Comparison of ENCODE assay signal across 25 cellular contexts in genomic region chr4:73714647-73715046, GRCh38. TPM values are rescaled to one million over a fixed set of nuclear protein-coding genes. Genes with fewer than 3 reads are reported as not detected.
DNase-seq lines count a peak whose midpoint lies in the region; ATAC-seq, FAIRE-seq and TF ChIP-seq lines count a peak whose summit lies in the region.
"Had no signal": no experiment of that assay in that cellular context is flagged by ENCODE, and none has a peak within 500 bp of the region (broad histone marks: within the 10 kb centered on the region; RNA-seq: fewer than 3 reads in every experiment).

No MANE protein-coding gene starts in this region.

- no peak overlapping the region for H3K56ac ChIP-seq in IMR-90 (ENCODE audit: extremely low read depth, insufficient read depth, low read length)

- no CpG with 5 or more reads among the region's 2 CpGs for WGBS in IMR-90 (ENCODE audit: extremely low coverage in 2 of 2, insufficient read length in 1 of 2), 2 experiments
- WGBS in K562 (ENCODE audit: insufficient coverage, low coverage, missing lambda C conversion rate) = 58% methylated on average over 2 of the region's 2 CpGs
- 88 to 96% (median 92%) methylated on average over 2 of the region's 2 CpGs for WGBS in small intestine, 3 donors

- H4K91ac ChIP-seq in IMR-90 (ENCODE audit: insufficient read depth, low read depth, low read length) = no peak overlapping the region

- dilution Hi-C loops in IMR-90 (cut with HindIII; ENCODE audit: low sequenced_read_pairs, unreplicated experiment) = no loop called here

- H3K36me3 ChIP-seq in IMR-90 (ENCODE audit: control insufficient read depth, insufficient read depth, low read length) (no peaks in the 10 kb centered on the region), K562 (ENCODE audit: control insufficient read depth, insufficient read depth, low read length) (no peaks in the 10 kb centered on the region), kidney (ENCODE audit: control insufficient read depth in 1 of 2, insufficient read depth in 2 of 2, low read length in 2 of 2) (no peaks in the 10 kb centered on the region), small intestine (ENCODE audit: control insufficient read depth in 2 of 2, insufficient read depth in 2 of 2, low read length in 2 of 2) (no peaks in the 10 kb centered on the region)
- H3K36me3 ChIP-seq: BE2C; BLaER1 treated with 17β-estradiol and CSF1 and Interleukin-3, amounts not matched to agents 10 nM and 100 nM had no signal

- no peaks in the 10 kb centered on the region for H4K20me1 ChIP-seq in IMR-90 (ENCODE audit: insufficient read depth, low read length)
- no peaks in the 10 kb centered on the region for H4K20me1 ChIP-seq in K562 (replicated peaks; ENCODE audit: control insufficient read depth, insufficient read depth, low read length)
- H4K20me1 ChIP-seq: BLaER1 treated with 17β-estradiol and CSF1 and Interleukin-3, amounts not matched to agents 10 nM and 100 nM had no signal

- no peak for TF ChIP-seq CTCF in IMR-90 (conservative IDR thresholded peaks at IDR 0.05; ENCODE audit: low read depth, low read length)
- TF ChIP-seq CTCF in K562 (IDR thresholded peaks at IDR 0.05 in 2 of 3, conservative IDR thresholded peaks at IDR 0.05 in 1 of 3; ENCODE audit: insufficient read depth in 2 of 3, low read depth in 1 of 3, low read length in 3 of 3) = no peak
- no peak for TF ChIP-seq CTCF in kidney (IDR thresholded peaks at IDR 0.05; ENCODE audit: borderline replicate concordance, extremely low read depth, insufficient read depth)

- no peak for TF ChIP-seq POLR2A in IMR-90 (IDR thresholded peaks at IDR 0.05; ENCODE audit: low read depth, low read length)
- TF ChIP-seq POLR2A in K562 (conservative IDR thresholded peaks at IDR 0.05) = no peak

- intact Hi-C loops in IMR-90 (cut with micrococcal nuclease) (no loop called here), K562 (cut with micrococcal nuclease) (loop anchor here (10.0 kb wide), 1 partner anchor 620 kb away; no protein-coding TSS in a partner anchor), kidney (cut with DNase I) (no loop called here)

- no peak overlapping the region for H3K23ac ChIP-seq in IMR-90 (ENCODE audit: low read depth, low read length)

- no peak overlapping the region for H3K4ac ChIP-seq in IMR-90 (ENCODE audit: low read depth, low read length)

- no peaks in the 10 kb centered on the region for H3K79me2 ChIP-seq in K562 (ENCODE audit: control insufficient read depth, insufficient read depth, low read length)

- TF ChIP-seq EP300 in K562 (IDR thresholded peaks at IDR 0.05; ENCODE audit: low read length) = no peak

- H4K8ac ChIP-seq in IMR-90 (ENCODE audit: low read depth in 2 of 2, low read length in 2 of 2) = no peak overlapping the region

- CTCF ChIA-PET in IMR-90 (lab: Yijun Ruan, JAX) (interaction anchor here (0.6 to 1.6 kb wide), 2 partner anchors 10 to 19 kb away, joined by 3 to 5 read pairs; no protein-coding TSS in a partner anchor), K562 (lab: Yijun Ruan, JAX; ENCODE audit: low intra/inter-chr PET ratio) (no interaction called here)

- TF ChIP-seq RAD21 in IMR-90 (IDR thresholded peaks at IDR 0.05; ENCODE audit: low read length) = no peak
- TF ChIP-seq RAD21 in K562 (CRISPR knock-in tag; conservative IDR thresholded peaks at IDR 0.05 in 1 of 2, IDR thresholded peaks at IDR 0.05 in 1 of 2) = no peak

- no peak overlapping the region for H2BK5ac ChIP-seq in IMR-90 (ENCODE audit: low read depth, low read length, poor library complexity, severe bottlenecking)

- H2BK120ac ChIP-seq in IMR-90 (ENCODE audit: low read depth, low read length) = no peak overlapping the region

- in situ Hi-C loops in IMR-90 (cut with MboI; ENCODE audit: low sequenced_read_pairs) (loop anchor here (25.0 kb wide), 1 partner anchor 923 kb away; no protein-coding TSS in a partner anchor), K562 (cut with MboI) (loop anchor here (25.0 kb wide), 1 partner anchor 948 kb away; no protein-coding TSS in a partner anchor)

- H3K9me1 ChIP-seq in IMR-90 (ENCODE audit: insufficient read depth, low read length) (no peaks in the 10 kb centered on the region), K562 (ENCODE audit: control insufficient read depth, insufficient read depth, low read length) (no peaks in the 10 kb centered on the region)

- H3K27ac ChIP-seq in IMR-90 (ENCODE audit: insufficient read depth, low read length) (no peak overlapping the region), K562 (ENCODE audit: extremely low read depth, low read depth, low read length) (no peak overlapping the region), kidney (ENCODE audit: low read depth in 2 of 2, low read length in 2 of 2) (no peak overlapping the region), small intestine (ENCODE audit: low read depth in 1 of 2, low read length in 1 of 2) (no peak overlapping the region)

- no peaks in the 10 kb centered on the region for H3K9me3 ChIP-seq in IMR-90 (ENCODE audit: control insufficient read depth, insufficient read depth, low read length)
- H3K9me3 ChIP-seq in K562 (replicated peaks; ENCODE audit: control insufficient read depth, insufficient read depth, low read depth, low read length) = no peaks in the 10 kb centered on the region
- no peaks in the 10 kb centered on the region for H3K9me3 ChIP-seq in kidney (ENCODE audit: control insufficient read depth in 1 of 2, low read length in 2 of 2)
- H3K9me3 ChIP-seq in small intestine (ENCODE audit: control insufficient read depth, low read depth) = no peaks in the 10 kb centered on the region
- H3K9me3 ChIP-seq: A549, BE2C had no signal

- FAIRE-seq in K562 (lab: Jason Lieb, UNC) (no peak), kidney (lab: Jason Lieb, UNC) (peak; percentile 44), small intestine (lab: Jason Lieb, UNC) (peak; percentile 92)
- FAIRE-seq: A549, D721Med, GM12891, GM18507 had no signal

- ATAC-seq in IMR-90 (ENCODE audit: low read depth) = no peak
- ATAC-seq in K562 = no peak
- ATAC-seq: A549, GM23338, HCT116 had no signal

- BruUV-seq in IMR-90 (replicated peaks; lab: Mats Ljungman, UMichigan) = no TSS peak
- no TSS peak for BruUV-seq in K562 (replicated peaks; lab: Mats Ljungman, UMichigan)

- no peak overlapping the region for H2BK20ac ChIP-seq in IMR-90 (ENCODE audit: low read depth, low read length)

- H3K14ac ChIP-seq in IMR-90 (replicated peaks; ENCODE audit: low read depth, low read length) = no peak overlapping the region

- DNase-seq in IMR-90 = no peak
- no peak for DNase-seq in K562 (ENCODE audit: extremely low read depth in 1 of 4, low spot score in 3 of 4)
- DNase-seq in kidney = no peak
- DNase-seq in small intestine = no peak
- no peak for DNase-seq in activated naive CD4-positive, alpha-beta T cell (lab: John Stamatoyannopoulos, UW)
- no peak for DNase-seq in globus pallidus (ENCODE audit: low spot score)
- DNase-seq in glomerular visceral epithelial cell (ENCODE audit: extremely low spot score) = no peak
- DNase-seq: 8988T; ACHN; AML-193; BE2C; CD4-positive, alpha-beta T cell; CD8-positive, alpha-beta memory T cell; DMS 273 treated with DMSO at 0.1 percent for 48 hours; DMS79; EL; GF-D8; H9 had no signal

- no peak overlapping the region for H3K4me2 ChIP-seq in IMR-90 (ENCODE audit: low read depth, low read length)
- no peak overlapping the region for H3K4me2 ChIP-seq in K562 (ENCODE audit: insufficient read depth, low read length)
- H3K4me2 ChIP-seq: A549, GM23338 had no signal

- no peak overlapping the region for H4K5ac ChIP-seq in IMR-90 (ENCODE audit: low read depth, low read length)

- H2AFZ ChIP-seq in IMR-90 (replicated peaks; ENCODE audit: low read length, poor library complexity) = no peak overlapping the region
- no peak overlapping the region; the same call in 1 of the 2 replicates for H2AFZ ChIP-seq in K562 (ENCODE audit: low read depth, low read length)
- H2AFZ ChIP-seq: GM23338 had no signal

- no peak overlapping the region for H2AK5ac ChIP-seq in IMR-90 (ENCODE audit: low read depth, low read length)

- POLR2A ChIA-PET in IMR-90 (lab: Charles Lee; ENCODE audit: unreplicated experiment) (no interaction called here), K562 (lab: Yijun Ruan, JAX) (interaction anchor here (1.0 to 1.8 kb wide), 2 partner anchors 10 to 385 kb away, joined by 4 to 6 read pairs; partner anchors contain the start of gene CXCL2)

- no peak overlapping the region for H3K18ac ChIP-seq in IMR-90 (ENCODE audit: low read depth, low read length)

- H3K27me3 ChIP-seq in IMR-90 (ENCODE audit: control insufficient read depth, insufficient read depth, low read length) (no peaks in the 10 kb centered on the region; the same call in 1 of the 2 replicates), K562 (ENCODE audit: control insufficient read depth in 2 of 2, insufficient read depth in 2 of 2, low read length in 2 of 2) (no peaks in the 10 kb centered on the region), small intestine (ENCODE audit: control insufficient read depth in 2 of 2, insufficient read depth in 2 of 2, low read length in 2 of 2) (no peaks in the 10 kb centered on the region)
- H3K27me3 ChIP-seq: BLaER1 treated with 17β-estradiol and CSF1 and Interleukin-3, amounts not matched to agents 10 nM and 100 nM had no signal

- H2BK15ac ChIP-seq in IMR-90 (ENCODE audit: low read depth, low read length) = no peak overlapping the region

- H3K79me1 ChIP-seq in IMR-90 (ENCODE audit: low read depth in 1 of 2, low read length in 2 of 2) = no peaks in the 10 kb centered on the region

- H3K4me1 ChIP-seq in IMR-90 (ENCODE audit: control insufficient read depth, insufficient read depth, low read length) (no peaks in the 10 kb centered on the region), K562 (replicated peaks in 1 of 2; ENCODE audit: control insufficient read depth in 2 of 2, insufficient read depth in 2 of 2, low read length in 2 of 2) (peaks cover 0 to 19% of the 10 kb centered on the region in 2 experiments; a peak in 3 of 5 replicates), kidney (ENCODE audit: control insufficient read depth in 1 of 2, insufficient read depth in 1 of 2, low read depth in 1 of 2, low read length in 2 of 2) (no peaks in the 10 kb centered on the region), small intestine (ENCODE audit: control insufficient read depth in 2 of 2, insufficient read depth in 1 of 2, low read depth in 1 of 2, low read length in 1 of 2) (no peaks in the 10 kb centered on the region)
- H3K4me1 ChIP-seq: BE2C had no signal

- no peak overlapping the region for H2AK9ac ChIP-seq in IMR-90 (replicated peaks; ENCODE audit: low read depth, low read length, poor library complexity)

- no peak overlapping the region for H3K4me3 ChIP-seq in IMR-90 (ENCODE audit: insufficient read depth, low read depth, low read length)
- no peak overlapping the region for H3K4me3 ChIP-seq in K562
- H3K4me3 ChIP-seq in kidney (ENCODE audit: low read length in 2 of 2) = no peak overlapping the region
- no peak overlapping the region for H3K4me3 ChIP-seq in small intestine (ENCODE audit: low read depth in 1 of 2, low read length in 2 of 2)
- H3K4me3 ChIP-seq: A549; BLaER1 treated with 17β-estradiol and CSF1 and Interleukin-3, amounts not matched to agents 10 nM and 100 nM; GM23338 had no signal

- no peak overlapping the region for H3K9ac ChIP-seq in IMR-90 (ENCODE audit: low read depth, low read length)
- no peak overlapping the region for H3K9ac ChIP-seq in K562 (ENCODE audit: insufficient read depth in 1 of 2, low read depth in 2 of 2, low read length in 2 of 2)
- no peak overlapping the region for H3K9ac ChIP-seq in kidney (ENCODE audit: low read length in 2 of 2)
- H3K9ac ChIP-seq: BLaER1 treated with 17β-estradiol and CSF1 and Interleukin-3, amounts not matched to agents 10 nM and 100 nM had no signal

RNA-seq across cellular contexts. Expression of gene CXCL8, which starts 25.7 kb away (rescaled TPM):
- total RNA-seq in IMR-90 (2012; rRNA removed) = 2.7 and 3.3 TPM in 2 replicates
- polyA plus RNA-seq in IMR-90 (2012; rRNA removed) = 2.2 and 3.0 TPM in 2 replicates
- polyA plus RNA-seq in IMR-90 (2012; cell fraction: cytosol; rRNA removed) = 0.67 and 2.0 TPM in 2 replicates
- polyA plus RNA-seq in IMR-90 (2012; cell fraction: nucleus; rRNA removed; ENCODE audit: low replicate concordance) = 0.67 and 14.4 TPM in 2 replicates
- total RNA-seq in K562 (2011; cell fraction: chromatin; rRNA removed; ENCODE audit: low replicate concordance) = 5.3 and 6.5 TPM in 2 replicates
- total RNA-seq in K562 (2011; cell fraction: nucleolus; rRNA removed) = 5.8 and 9.7 TPM in 2 replicates
- total RNA-seq in K562 (2011; cell fraction: nucleoplasm; rRNA removed) = 6.0 and 11.8 TPM in 2 replicates
- total RNA-seq in K562 (2014; rRNA removed) = 1.8 and 2.2 TPM in 2 replicates
- 4.8 and 6.2 TPM in 2 replicates for total RNA-seq in K562 (2014; rRNA removed; fragmentation: Illumina TruSeq; extraction: Trizol)
- 1.0 and 1.6 TPM in 2 replicates for total RNA-seq in K562 (2015; rRNA removed; fragmentation: Illumina TruSeq; extraction: Trizol)
- 3.2 and 3.3 TPM in 2 replicates for total RNA-seq in K562 (2021)
- 3.4 and 7.7 TPM in 2 replicates for polyA plus RNA-seq in K562 (2011; rRNA removed)
- 1.00 and 1.1 TPM in 2 replicates for polyA plus RNA-seq in K562 (2011; cell fraction: cytosol; rRNA removed)
- polyA plus RNA-seq in K562 (2011; cell fraction: nucleus; rRNA removed) = 6.8 and 9.9 TPM in 2 replicates
- 8.8 and 15.3 TPM in 2 replicates for polyA plus RNA-seq in K562 (2012)
- polyA plus RNA-seq in K562 (2014; fragmentation: Illumina TruSeq; extraction: Trizol) = 2.9 and 3.3 TPM in 2 replicates
- 1 to 10 TPM; 5.8 to 6.9 TPM for polyA plus RNA-seq in K562 (2014; fragmentation: Nextera tagmentation; extraction: Ambion mirVana)
- polyA plus RNA-seq in K562 (2014; rRNA removed) = 2.5 and 2.8 TPM in 2 replicates
- 5.1 and 7.4 TPM in 2 replicates for polyA minus RNA-seq in K562 (2011; rRNA and poly(A)+ RNA removed)
- polyA minus RNA-seq in K562 (2011; cell fraction: cytosol; rRNA and poly(A)+ RNA removed) = 3.6 and 6.0 TPM in 2 replicates
- 4.9 and 5.5 TPM in 2 replicates for polyA minus RNA-seq in K562 (2011; cell fraction: nucleus; rRNA and poly(A)+ RNA removed)
- 4.8 TPM for total RNA-seq in kidney
- polyA plus RNA-seq in kidney (ENCODE audit: insufficient read depth, low read depth, low replicate concordance) = 1.3 TPM
- 1 to 10 TPM; 2.2 to 8.6 (median 2.4) TPM for polyA plus RNA-seq in small intestine
- total RNA-seq: GM23338, H9 had no signal
- polyA plus RNA-seq: CD8-positive, alpha-beta memory T cell had no signal
